Comparison of ENCODE assay signal across 1 cellular context in the genomic region with DNA sequence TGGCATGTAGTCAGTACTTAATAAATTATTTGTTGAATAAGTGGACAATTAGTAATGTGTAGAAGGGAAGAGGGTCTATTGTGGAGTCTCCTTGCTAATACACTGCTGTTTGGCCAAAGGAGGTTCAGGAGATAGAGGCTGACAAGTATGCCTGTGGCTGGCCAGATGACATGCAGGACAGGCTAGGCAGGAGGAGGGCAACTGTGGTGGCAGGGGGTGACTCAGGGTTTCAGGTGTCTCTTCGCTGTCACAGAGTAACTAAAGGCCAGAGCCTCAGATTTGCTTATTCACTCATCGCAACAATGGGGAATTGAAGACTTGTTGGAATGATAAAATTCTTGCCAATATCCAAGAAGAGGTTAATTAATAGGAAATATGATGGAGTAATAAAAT.
TF ChIP-seq lines count a peak whose summit lies in the region.

No MANE protein-coding gene starts in this region.

TF ChIP-seq in SK-N-SH treated with all-trans-retinoic acid at 6 μM for 48 hours, 23 proteins besides CTCF, POLR2A, EP300 and RAD21 (continued from another document):
- TF ChIP-seq, protein P1, sequence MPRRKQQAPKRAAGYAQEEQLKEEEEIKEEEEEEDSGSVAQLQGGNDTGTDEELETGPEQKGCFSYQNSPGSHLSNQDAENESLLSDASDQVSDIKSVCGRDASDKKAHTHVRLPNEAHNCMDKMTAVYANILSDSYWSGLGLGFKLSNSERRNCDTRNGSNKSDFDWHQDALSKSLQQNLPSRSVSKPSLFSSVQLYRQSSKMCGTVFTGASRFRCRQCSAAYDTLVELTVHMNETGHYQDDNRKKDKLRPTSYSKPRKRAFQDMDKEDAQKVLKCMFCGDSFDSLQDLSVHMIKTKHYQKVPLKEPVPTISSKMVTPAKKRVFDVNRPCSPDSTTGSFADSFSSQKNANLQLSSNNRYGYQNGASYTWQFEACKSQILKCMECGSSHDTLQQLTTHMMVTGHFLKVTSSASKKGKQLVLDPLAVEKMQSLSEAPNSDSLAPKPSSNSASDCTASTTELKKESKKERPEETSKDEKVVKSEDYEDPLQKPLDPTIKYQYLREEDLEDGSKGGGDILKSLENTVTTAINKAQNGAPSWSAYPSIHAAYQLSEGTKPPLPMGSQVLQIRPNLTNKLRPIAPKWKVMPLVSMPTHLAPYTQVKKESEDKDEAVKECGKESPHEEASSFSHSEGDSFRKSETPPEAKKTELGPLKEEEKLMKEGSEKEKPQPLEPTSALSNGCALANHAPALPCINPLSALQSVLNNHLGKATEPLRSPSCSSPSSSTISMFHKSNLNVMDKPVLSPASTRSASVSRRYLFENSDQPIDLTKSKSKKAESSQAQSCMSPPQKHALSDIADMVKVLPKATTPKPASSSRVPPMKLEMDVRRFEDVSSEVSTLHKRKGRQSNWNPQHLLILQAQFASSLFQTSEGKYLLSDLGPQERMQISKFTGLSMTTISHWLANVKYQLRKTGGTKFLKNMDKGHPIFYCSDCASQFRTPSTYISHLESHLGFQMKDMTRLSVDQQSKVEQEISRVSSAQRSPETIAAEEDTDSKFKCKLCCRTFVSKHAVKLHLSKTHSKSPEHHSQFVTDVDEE (CRISPR knock-in tag; IDR thresholded peaks at IDR 0.05): no peak
- TF ChIP-seq RARB (CRISPR knock-in tag; IDR thresholded peaks at IDR 0.05): no peak
- TF ChIP-seq OSR1 (CRISPR knock-in tag; IDR thresholded peaks at IDR 0.05): no peak
